Comparison of ENCODE assay signal across 35 cellular contexts in genomic region chr15:32692286-32692685, GRCh38. TPM values are rescaled to one million over a fixed set of nuclear protein-coding genes. Genes with fewer than 3 reads are reported as not detected.
"Had no signal": no experiment of that assay in that cellular context is flagged by ENCODE, and none has a peak within 500 bp of the region (broad histone marks: within the 10 kb centered on the region; RNA-seq: fewer than 3 reads in every experiment).

No MANE protein-coding gene starts in this region.

- H3K4me1 ChIP-seq: adrenal gland had no signal

- H3K4me3 ChIP-seq: adrenal gland, body of pancreas, cardiac muscle cell had no signal

- FAIRE-seq: bronchial epithelial cell, TTC549 had no signal

- DNase-seq: activated B cell treated with CpG ODN at 0.5 μM for 24 hours; activated CD4-positive, alpha-beta memory T cell treated with anti-CD3 and anti-CD28 coated beads for 36 hours; activated CD4-positive, alpha-beta T cell treated with anti-CD3 and anti-CD28 coated beads for 4 hours; activated CD4-positive, alpha-beta T cell treated with anti-CD3 and anti-CD28 coated beads, Interleukin-2, amount 10 ng/mL, durations not matched to agents 24 days and 14 days; activated CD4-positive, alpha-beta T cell treated with anti-CD3 and anti-CD28 coated beads, Interleukin-2, amount 50 U/mL, for 1 hour; activated CD4-positive, alpha-beta T cell treated with anti-CD3 and anti-CD28 coated beads, Interleukin-2, amount 50 U/mL, for 4 hours; activated CD4-positive, CD25-positive, alpha-beta regulatory T cell treated with anti-CD3 and anti-CD28 coated beads, Interleukin-2, amount 50 U/mL, for 72 hours; activated CD8-positive, alpha-beta memory T cell treated with anti-CD3 and anti-CD28 coated beads, Interleukin-2, amount 50 U/mL, for 4 hours; activated CD8-positive, alpha-beta T cell treated with anti-CD3 and anti-CD28 coated beads for 36 hours; activated effector memory CD4-positive, alpha-beta T cell treated with anti-CD3 and anti-CD28 coated beads, Interleukin-2, amount 50 U/mL, for 16 hours; activated gamma-delta T cell treated with Interleukin-2 at 50 U/mL for 16 hours; activated naive CD4-positive, alpha-beta T cell; activated naive CD4-positive, alpha-beta T cell treated with anti-CD3 and anti-CD28 coated beads for 36 hours; activated naive CD4-positive, alpha-beta T cell treated with anti-CD3 and anti-CD28 coated beads, Interleukin-2, amount 50 U/mL, for 16 hours; activated naive CD8-positive, alpha-beta T cell treated with anti-CD3 and anti-CD28 coated beads for 36 hours; activated T-cell treated with anti-CD3 and anti-CD28 coated beads for 4 hours; activated T-cell treated with anti-CD3 and anti-CD28 coated beads, Interleukin-2, amount 50 U/mL, for 1 hour; activated T-cell treated with anti-CD3 and anti-CD28 coated beads, Interleukin-2, amount 50 U/mL, for 4 hours; activated T-cell treated with anti-CD3 and anti-CD28 coated beads, Interleukin-2, amount 50 U/mL, for 72 hours; adrenal gland; amniotic stem cell; aorta; body of pancreas; SW 1271; T-helper 1 cell; T-helper 2 cell; T-helper 9 cell had no signal

- ATAC-seq: activated CD8-positive, alpha-beta T cell treated with anti-CD3 and anti-CD28 coated beads for 36 hours; activated naive CD4-positive, alpha-beta T cell treated with anti-CD3 and anti-CD28 coated beads, Interleukin-2, amount 50 U/mL, for 72 hours; activated T-cell treated with anti-CD3 and anti-CD28 coated beads, Interleukin-2, amount 50 U/mL, for 4 hours; activated T-cell treated with anti-CD3 and anti-CD28 coated beads, Interleukin-2, amount 50 U/mL, for 72 hours; activated T-helper 17 cell treated with anti-CD3 and anti-CD28 coated beads, Interleukin-2, amount 50 U/mL, for 72 hours; body of pancreas had no signal

- H3K27ac ChIP-seq: adrenal gland, body of pancreas, cardiac muscle cell, VCaP had no signal

- H3K9me3 ChIP-seq: adrenal gland, body of pancreas had no signal

- H3K27me3 ChIP-seq: adrenal gland, body of pancreas, cardiac muscle cell had no signal

- H3K36me3 ChIP-seq: adrenal gland, cardiac muscle cell had no signal

RNA-seq across cellular contexts. Expression of gene GREM1, which starts 25.5 kb away (rescaled TPM):
- total RNA-seq: activated B cell treated with CpG ODN at 0.5 μM for 24 hours; activated CD4-positive, alpha-beta memory T cell treated with anti-CD3 and anti-CD28 coated beads for 36 hours; activated CD4-positive, alpha-beta T cell treated with anti-CD3 and anti-CD28 coated beads, Interleukin-2, amount 10 ng/mL, durations not matched to agents 24 days and 14 days; activated CD8-positive, alpha-beta memory T cell treated with anti-CD3 and anti-CD28 coated beads for 36 hours; activated CD8-positive, alpha-beta T cell treated with anti-CD3 and anti-CD28 coated beads for 36 hours; activated naive CD4-positive, alpha-beta T cell treated with anti-CD3 and anti-CD28 coated beads for 36 hours; activated naive CD4-positive, alpha-beta T cell treated with anti-CD3 and anti-CD28 coated beads, Interleukin-2, amount 50 U/mL, for 72 hours; activated naive CD8-positive, alpha-beta T cell treated with anti-CD3 and anti-CD28 coated beads for 36 hours; activated T-helper 1 cell treated with anti-CD3 and anti-CD28 coated beads, Interleukin-12 subunit alpha, Interleukin-12 subunit beta, Interleukin-2, Interleukin-4 antibody, amounts not matched to agents 30 ng/mL and 10 ng/mL and 1 ng/mL, durations not matched to agents 14 hours and 24 hours and 36 hours; activated T-helper 17 cell treated with anti-CD3 and anti-CD28 coated beads, Interleukin-2, amount 50 U/mL, for 72 hours had no signal
- polyA plus RNA-seq: cardiac muscle cell had no signal
